In the genomic region with DNA sequence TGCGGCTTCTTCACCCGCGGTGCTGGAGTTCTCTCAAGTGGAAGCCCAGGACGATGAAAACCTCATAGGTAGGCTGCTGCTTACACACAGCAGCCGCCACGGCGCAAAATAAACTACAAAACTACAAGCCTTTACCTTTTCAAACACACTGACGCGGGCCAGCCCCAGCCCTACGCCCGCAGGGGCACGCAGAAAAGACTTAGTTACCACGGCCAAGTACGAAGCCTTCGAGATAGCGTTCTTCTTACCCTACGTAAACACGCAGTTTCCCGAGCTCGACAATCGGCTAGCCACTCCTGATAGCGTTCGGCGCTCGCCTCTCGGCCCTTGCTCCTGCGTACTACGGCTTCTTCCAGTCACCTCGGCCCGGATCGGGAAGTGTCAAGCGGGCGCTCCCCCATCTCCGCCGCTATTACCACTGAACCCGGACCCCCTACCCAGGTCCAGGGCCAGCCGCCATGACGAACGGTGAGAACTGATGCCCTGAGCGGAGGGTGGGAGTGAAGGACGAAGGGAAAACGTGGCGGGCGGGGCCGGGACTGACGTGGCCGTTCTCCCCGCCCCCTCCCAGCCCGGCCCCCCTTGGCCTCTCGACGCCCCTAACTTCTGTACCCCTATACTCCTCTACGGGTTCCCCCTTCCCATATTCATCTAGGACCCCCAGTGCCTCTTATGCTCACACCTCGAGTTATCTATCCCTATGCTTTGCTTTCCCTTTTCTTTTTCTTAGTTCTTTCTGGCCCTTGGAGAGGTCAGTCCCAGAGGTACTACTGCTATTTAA, we compare ENCODE assay signal across 8 cellular contexts. TPM values are rescaled to one million over a fixed set of nuclear protein-coding genes. Genes with fewer than 3 reads are reported as not detected.
DNase-seq lines count a peak whose midpoint lies in the region; ATAC-seq and TF ChIP-seq lines count a peak whose summit lies in the region.

Gene TMEM167B, plus strand, starts transcription at position 350 of the 781 bp plus-strand sequence. Its CDS starts 109 bp downstream, at position 459.

- intact Hi-C loops in CD14-positive monocyte (cut with micrococcal nuclease) = loop anchor here (1.0 to 5.0 kb wide), 3 partner anchors 9 to 48 kb away; partner anchors contain the start of gene WDR47 (in 1 of the 2)
- intact Hi-C loops in right lobe of liver (cut with DNase I) = no loop called here

- peak within 1 kb of the TSS; percentile 95 to 97 (median 97) for H3K27ac ChIP-seq in right lobe of liver

- peaks cover 0 to 20% (median 3%) of the 10 kb centered on the region in 4 donors for H3K36me3 ChIP-seq in right lobe of liver

- peak within 1 kb of the TSS; percentile 86 to 98 for H3K4me3 Mint-ChIP-seq in CD14-positive monocyte

- DNase-seq in CD14-positive monocyte (ENCODE audit: low spot score) (peak; percentile 91), NCI-H82 (lab: John Stamatoyannopoulos, UW) (peak; percentile 98), dermis microvascular lymphatic vessel endothelial cell (ENCODE audit: low read depth in 2 of 2) (peak; percentile 84 to 97), right lobe of liver (peak; percentile 92 to 95 (median 94))
- DNase-seq in activated CD4-positive, alpha-beta T cell treated with anti-CD3 and anti-CD28 coated beads, Interleukin-2, amount 50 U/mL, for 48 hours = peak; percentile 86 to 90
- peak; percentile 90 for DNase-seq in stimulated activated CD4-positive, alpha-beta T cell treated with anti-CD3 and anti-CD28 coated beads, Interleukin-4, amount 100 ng/mL, for 24 hours

- ATAC-seq in GM19438 (IDR thresholded peaks at IDR 0.05; ENCODE audit: low read depth, unreplicated experiment) (peak; percentile 94), HG03571 (IDR thresholded peaks at IDR 0.05; ENCODE audit: unreplicated experiment) (peak; percentile 87), right lobe of liver (peak; percentile 93 to 95 (median 94))

- TF ChIP-seq CTCF in CD14-positive monocyte (IDR thresholded peaks at IDR 0.05) = no peak
- TF ChIP-seq CTCF in right lobe of liver (IDR thresholded peaks at IDR 0.05) = no peak

- H3K4me3 ChIP-seq in right lobe of liver = peak within 1 kb of the TSS; percentile 58 to 88 (median 84)

- peaks cover 41% of the 10 kb centered on the region for H3K4me1 Mint-ChIP-seq in CD14-positive monocyte

- H3K27me3 ChIP-seq in right lobe of liver = no peaks in the 10 kb centered on the region

- 0% methylated on average over 31 of the region's 53 CpGs for WGBS in right lobe of liver (ENCODE audit: insufficient coverage, low coverage, low lambda C conversion rate, missing lambda C conversion rate)

- H3K27ac Mint-ChIP-seq in CD14-positive monocyte = peak within 1 kb of the TSS; percentile 98 to 99 (median 99)

- TF ChIP-seq POLR2A in right lobe of liver (IDR thresholded peaks at IDR 0.05) = peak; percentile 56

- peaks cover 28 to 38% of the 10 kb centered on the region in 2 donors for H3K36me3 Mint-ChIP-seq in CD14-positive monocyte

- H3K9me3 Mint-ChIP-seq in CD14-positive monocyte = peaks cover 0 to 5% (median 0%) of the 10 kb centered on the region in 7 donors

- no peaks in the 10 kb centered on the region for H3K9me3 ChIP-seq in right lobe of liver

- H3K27me3 Mint-ChIP-seq in CD14-positive monocyte (ENCODE audit: low read depth in 3 of 3) = peaks cover 0 to 2% (median 0%) of the 10 kb centered on the region in 3 donors

- H3K4me1 ChIP-seq in right lobe of liver = peaks cover 0 to 16% (median 4%) of the 10 kb centered on the region in 4 donors

RNA-seq across cellular contexts. Expression of gene TMEM167B, which starts in this region (rescaled TPM):
- polyA plus RNA-seq in CD14-positive monocyte = 10 to 100 TPM; 43.3 to 50.8 TPM
- total RNA-seq in dermis microvascular lymphatic vessel endothelial cell (16.4 and 25.8 TPM in 2 replicates), right lobe of liver (10 to 100 TPM; 10.5 to 21.9 (median 15.1) TPM)

Comparison
In these comparisons a context has a peak if more than half of its experiments do, and no peak if none do; other contexts are left out.
1. Peak in every context shown above with its lines: DNase-seq, ATAC-seq, H3K4me3 ChIP-seq and H3K27ac ChIP-seq.
2. intact Hi-C loops: an anchor here in CD14-positive monocyte (1.0 to 5.0 kb wide); none called in right lobe of liver.